Comparison of ENCODE assay signal across 1 cellular context in genomic region chr13:113078895-113079720, GRCh38.
TF ChIP-seq lines count a peak whose summit lies in the region.

No MANE protein-coding gene starts in this region.

TF ChIP-seq in WTC11, 78 proteins besides CTCF, POLR2A, EP300 and RAD21 (continued from another document):
- no peak for TF ChIP-seq PRDM15 (CRISPR knock-in tag; IDR thresholded peaks at IDR 0.05)
- TF ChIP-seq, protein P1, sequence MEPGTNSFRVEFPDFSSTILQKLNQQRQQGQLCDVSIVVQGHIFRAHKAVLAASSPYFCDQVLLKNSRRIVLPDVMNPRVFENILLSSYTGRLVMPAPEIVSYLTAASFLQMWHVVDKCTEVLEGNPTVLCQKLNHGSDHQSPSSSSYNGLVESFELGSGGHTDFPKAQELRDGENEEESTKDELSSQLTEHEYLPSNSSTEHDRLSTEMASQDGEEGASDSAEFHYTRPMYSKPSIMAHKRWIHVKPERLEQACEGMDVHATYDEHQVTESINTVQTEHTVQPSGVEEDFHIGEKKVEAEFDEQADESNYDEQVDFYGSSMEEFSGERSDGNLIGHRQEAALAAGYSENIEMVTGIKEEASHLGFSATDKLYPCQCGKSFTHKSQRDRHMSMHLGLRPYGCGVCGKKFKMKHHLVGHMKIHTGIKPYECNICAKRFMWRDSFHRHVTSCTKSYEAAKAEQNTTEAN (CRISPR knock-in tag; IDR thresholded peaks at IDR 0.05): no peak
- TF ChIP-seq NR1H2 (CRISPR knock-in tag; IDR thresholded peaks at IDR 0.05): no peak
- no peak for TF ChIP-seq ETV6 (CRISPR knock-in tag; IDR thresholded peaks at IDR 0.05)
- no peak for TF ChIP-seq JUN (CRISPR knock-in tag; IDR thresholded peaks at IDR 0.05)
